In genomic region chr17:68424861-68425260, GRCh38 we compare ENCODE assay signal across 17 cellular contexts. TPM values are rescaled to one million over a fixed set of nuclear protein-coding genes. Genes with fewer than 3 reads are reported as not detected.
DNase-seq lines count a peak whose midpoint lies in the region; ATAC-seq and TF ChIP-seq lines count a peak whose summit lies in the region.
"Had no signal": no experiment of that assay in that cellular context is flagged by ENCODE, and none has a peak within 500 bp of the region (broad histone marks: within the 10 kb centered on the region; RNA-seq: fewer than 3 reads in every experiment).

No MANE protein-coding gene starts in this region.

- peaks cover 40% of the 10 kb centered on the region for H3K36me3 Mint-ChIP-seq in endodermal cell (ENCODE audit: low read depth)
- peaks cover 24% of the 10 kb centered on the region for H3K36me3 Mint-ChIP-seq in nephron progenitor cell (ENCODE audit: low read depth)

- H3K4me1 Mint-ChIP-seq in endodermal cell: no peaks in the 10 kb centered on the region
- H3K4me1 Mint-ChIP-seq in nephron progenitor cell: no peaks in the 10 kb centered on the region
- H3K4me1 Mint-ChIP-seq: activated CD4-positive, alpha-beta T cell treated with anti-CD3 and anti-CD28 coated beads for 36 hours; activated naive CD8-positive, alpha-beta T cell treated with anti-CD3 and anti-CD28 coated beads, Interleukin-2, amount 50 U/mL, for 24 hours; central memory CD8-positive, alpha-beta T cell; IgD-negative memory B cell; stimulated activated naive B cell treated with anti-CD40 and anti-IgM and Interleukin-4, amounts not matched to agents 10 μg/mL and 1 μg/mL and 100 μg/mL, for 72 hours had no signal

- H3K4me3 Mint-ChIP-seq in endodermal cell: no peak overlapping the region
- H3K4me3 Mint-ChIP-seq in nephron progenitor cell: no peak overlapping the region
- H3K4me3 Mint-ChIP-seq: activated CD4-positive, alpha-beta T cell treated with anti-CD3 and anti-CD28 coated beads for 36 hours; activated naive CD8-positive, alpha-beta T cell treated with anti-CD3 and anti-CD28 coated beads, Interleukin-2, amount 50 U/mL, for 24 hours; central memory CD8-positive, alpha-beta T cell; IgD-negative memory B cell; stimulated activated naive B cell treated with anti-CD40 and anti-IgM and Interleukin-4, amounts not matched to agents 10 μg/mL and 1 μg/mL and 100 μg/mL, for 72 hours; T-helper 1 cell treated with Interleukin-12 subunit alpha and Interleukin-12 subunit beta and Interleukin-4 antibody, amounts not matched to agents 30 μg/mL and 1 μg/mL, for 36 hours had no signal

- H3K9me3 Mint-ChIP-seq in endodermal cell (peaks cover 7% of the 10 kb centered on the region), nephron progenitor cell (no peaks in the 10 kb centered on the region)
- H3K9me3 Mint-ChIP-seq: activated naive CD8-positive, alpha-beta T cell treated with anti-CD3 and anti-CD28 coated beads, Interleukin-2, amount 50 U/mL, for 24 hours; central memory CD8-positive, alpha-beta T cell; IgD-negative memory B cell; stimulated activated naive B cell treated with anti-CD40 and anti-IgM and Interleukin-4, amounts not matched to agents 10 μg/mL and 1 μg/mL and 100 μg/mL, for 72 hours; T-helper 1 cell treated with Interleukin-12 subunit alpha and Interleukin-12 subunit beta and Interleukin-4 antibody, amounts not matched to agents 30 μg/mL and 1 μg/mL, for 36 hours had no signal

- H3K27ac ChIP-seq in endodermal cell (ENCODE audit: low read depth, low read length) (no peak overlapping the region), thyroid gland (peak overlapping the region in 1 of 3 donors; percentile 63), uterus (no peak overlapping the region)
- H3K27ac ChIP-seq: C4-2B, heart left ventricle had no signal

- H3K4me1 ChIP-seq in endodermal cell (ENCODE audit: control insufficient read depth, insufficient read depth, low read length) (no peaks in the 10 kb centered on the region), thyroid gland (peaks cover 7 to 27% of the 10 kb centered on the region in 2 donors), uterus (no peaks in the 10 kb centered on the region)
- H3K4me1 ChIP-seq: heart left ventricle had no signal

- WGBS in endodermal cell (ENCODE audit: insufficient coverage in 1 of 2, insufficient read length in 1 of 2), 2 experiments: 87 to 89% methylated on average over 6 of the region's 6 CpGs
- 62 to 72% methylated on average over 6 of the region's 6 CpGs for WGBS in thyroid gland, 2 donors

- no peak overlapping the region for H3K9ac ChIP-seq in endodermal cell (ENCODE audit: extremely low read depth, low read length, poor library complexity, severe bottlenecking)

- DNase-seq in NCI-H1105 treated with DMSO at 0.1 percent for 48 hours (lab: John Stamatoyannopoulos, UW) (peak; percentile 55), NCI-H2196 (lab: John Stamatoyannopoulos, UW; ENCODE audit: unreplicated experiment) (peak; percentile 72), endodermal cell (peak; percentile 59), thyroid gland (peak; percentile 41 to 84), nephron progenitor cell (no peak), uterus (no peak)
- DNase-seq: activated CD4-positive, alpha-beta T cell treated with anti-CD3 and anti-CD28 coated beads for 36 hours; activated naive CD8-positive, alpha-beta T cell treated with anti-CD3 and anti-CD28 coated beads, Interleukin-2, amount 50 U/mL, for 24 hours; heart left ventricle; left ventricle myocardium superior; right cardiac atrium; stimulated activated naive B cell treated with anti-CD40 and anti-IgM and Interleukin-4, amounts not matched to agents 10 μg/mL and 1 μg/mL and 100 μg/mL, for 72 hours had no signal

- TF ChIP-seq POLR2A in thyroid gland (IDR thresholded peaks at IDR 0.05): no peak
- no peak for TF ChIP-seq POLR2A in uterus (IDR thresholded peaks at IDR 0.05)

- H3K4me3 ChIP-seq in endodermal cell (ENCODE audit: low read length) (no peak overlapping the region), thyroid gland (replicated peaks in 1 of 3) (no peak overlapping the region), uterus (no peak overlapping the region)
- H3K4me3 ChIP-seq: heart left ventricle had no signal

- H3K27me3 Mint-ChIP-seq in endodermal cell (ENCODE audit: insufficient read depth) (no peaks in the 10 kb centered on the region), nephron progenitor cell (ENCODE audit: low read depth, poor library complexity) (peaks cover 3% of the 10 kb centered on the region)
- H3K27me3 Mint-ChIP-seq: activated CD4-positive, alpha-beta T cell treated with anti-CD3 and anti-CD28 coated beads for 36 hours; activated naive CD8-positive, alpha-beta T cell treated with anti-CD3 and anti-CD28 coated beads, Interleukin-2, amount 50 U/mL, for 24 hours; central memory CD8-positive, alpha-beta T cell; IgD-negative memory B cell; stimulated activated naive B cell treated with anti-CD40 and anti-IgM and Interleukin-4, amounts not matched to agents 10 μg/mL and 1 μg/mL and 100 μg/mL, for 72 hours had no signal

- intact Hi-C loops in thyroid gland (cut with DNase I): no loop called here
- intact Hi-C loops in uterus (cut with DNase I; ENCODE audit: low total_unique reads): loop anchor here (10.0 kb wide), 1 partner anchor 150 kb away; no protein-coding TSS in a partner anchor

- H3K27ac Mint-ChIP-seq in endodermal cell (no peak overlapping the region), nephron progenitor cell (no peak overlapping the region)
- H3K27ac Mint-ChIP-seq: activated CD4-positive, alpha-beta T cell treated with anti-CD3 and anti-CD28 coated beads for 36 hours; activated naive CD8-positive, alpha-beta T cell treated with anti-CD3 and anti-CD28 coated beads, Interleukin-2, amount 50 U/mL, for 24 hours; T-helper 1 cell treated with Interleukin-12 subunit alpha and Interleukin-12 subunit beta and Interleukin-4 antibody, amounts not matched to agents 30 μg/mL and 1 μg/mL, for 36 hours had no signal

- no peak for ATAC-seq in HG03520 (IDR thresholded peaks at IDR 0.05; ENCODE audit: unreplicated experiment)
- ATAC-seq: activated CD4-positive, alpha-beta T cell treated with anti-CD3 and anti-CD28 coated beads for 36 hours; activated naive CD8-positive, alpha-beta T cell treated with anti-CD3 and anti-CD28 coated beads, Interleukin-2, amount 50 U/mL, for 24 hours; heart left ventricle; left ventricle myocardium superior; right cardiac atrium; stimulated activated naive B cell treated with anti-CD40 and anti-IgM and Interleukin-4, amounts not matched to agents 10 μg/mL and 1 μg/mL and 100 μg/mL, for 72 hours had no signal

- H3K36me3 ChIP-seq in endodermal cell (ENCODE audit: control insufficient read depth, insufficient read depth, low read length): peaks cover 20% of the 10 kb centered on the region
- peaks cover 31 to 33% of the 10 kb centered on the region in 2 donors for H3K36me3 ChIP-seq in thyroid gland
- no peaks in the 10 kb centered on the region for H3K36me3 ChIP-seq in uterus

- H3K9me3 ChIP-seq in endodermal cell (ENCODE audit: control insufficient read depth, low read length) (peaks cover 8% of the 10 kb centered on the region), thyroid gland (no peaks in the 10 kb centered on the region), uterus (no peaks in the 10 kb centered on the region)
- H3K9me3 ChIP-seq: heart left ventricle had no signal

- no peak for TF ChIP-seq CTCF in endodermal cell (conservative IDR thresholded peaks at IDR 0.05)
- no peak for TF ChIP-seq CTCF in thyroid gland (IDR thresholded peaks at IDR 0.05)
- TF ChIP-seq CTCF in nephron progenitor cell (IDR thresholded peaks at IDR 0.05): no peak
- TF ChIP-seq CTCF in uterus (IDR thresholded peaks at IDR 0.05): no peak

- H3K27me3 ChIP-seq in endodermal cell (ENCODE audit: control insufficient read depth, insufficient read depth, low read length, poor library complexity, severe bottlenecking) (no peaks in the 10 kb centered on the region), thyroid gland (no peaks in the 10 kb centered on the region), uterus (no peaks in the 10 kb centered on the region)
- H3K27me3 ChIP-seq: heart left ventricle had no signal

RNA-seq across cellular contexts. Expression of gene WIPI1, which starts 32.4 kb away (rescaled TPM):
- 10 to 100 TPM; 32.0 to 39.5 TPM for total RNA-seq in endodermal cell
- polyA plus RNA-seq in endodermal cell (2013, experiment 1 of 2): 21.5 TPM
- polyA plus RNA-seq in endodermal cell (2013, experiment 2 of 2): 26.3 TPM
- 10 to 100 TPM; 50.0 to 89.8 (median 78.4) TPM for total RNA-seq in thyroid gland
- 10 to 100 TPM in 3 of 4 donors, 1 to 10 TPM in 1; 7.9 to 40.7 (median 27.9) TPM for total RNA-seq in uterus

Comparison
In these comparisons a context has a peak if more than half of its experiments do, and no peak if none do; other contexts are left out.
1. DNase-seq: peak in NCI-H1105 treated with DMSO at 0.1 percent for 48 hours (single experiment), NCI-H2196 (single experiment), endodermal cell (single experiment) and thyroid gland (2 of 2); none in nephron progenitor cell (single experiment) and uterus (0 of 2).